8 cellular contexts compared by ENCODE assay signal in genomic region chr20:19661717-19662637, GRCh38.
DNase-seq lines count a peak whose midpoint lies in the region; ATAC-seq and TF ChIP-seq lines count a peak whose summit lies in the region.

No MANE protein-coding gene starts in this region.

- peak; percentile 93 for TF ChIP-seq CTCF in endothelial cell (IDR thresholded peaks at IDR 0.05; ENCODE audit: unreplicated experiment)
- TF ChIP-seq CTCF in mesothelial cell of epicardium (IDR thresholded peaks at IDR 0.05; ENCODE audit: unreplicated experiment), result peak; percentile 94

- H3K4me1 Mint-ChIP-seq in endothelial cell (ENCODE audit: unreplicated experiment), result peaks cover 13% of the 10 kb centered on the region
- H3K4me1 Mint-ChIP-seq in mesothelial cell of epicardium, result peaks cover 16% of the 10 kb centered on the region

- H3K9me3 Mint-ChIP-seq in endothelial cell (ENCODE audit: unreplicated experiment) (no peaks in the 10 kb centered on the region), mesothelial cell of epicardium (no peaks in the 10 kb centered on the region)

- H3K36me3 Mint-ChIP-seq in endothelial cell (ENCODE audit: low read depth, unreplicated experiment) (no peaks in the 10 kb centered on the region), mesothelial cell of epicardium (no peaks in the 10 kb centered on the region)

- DNase-seq in ELR (ENCODE audit: low read depth), result peak; percentile 73
- DNase-seq in NCI-H460 (ENCODE audit: extremely low read depth, low read depth), result peak; percentile 71
- DNase-seq in activated CD4-positive, CD25-positive, alpha-beta regulatory T cell treated with anti-CD3 and anti-CD28 coated beads, Interleukin-2, amount 50 U/mL, for 72 hours, result peak; percentile 40
- peak; percentile 64 for DNase-seq in endothelial cell (ENCODE audit: low spot score)
- peak in 1 of 2 experiments; percentile 70 for DNase-seq in mesothelial cell of epicardium (ENCODE audit: low spot score in 2 of 2, unreplicated experiment in 2 of 2)
- DNase-seq in stromal cell of bone marrow (ENCODE audit: low read depth), result peak; percentile 44

- H3K27ac Mint-ChIP-seq in endothelial cell (ENCODE audit: unreplicated experiment) (no peak overlapping the region), mesothelial cell of epicardium (no peak overlapping the region)

- peak; percentile 56 for ATAC-seq in HG03095 (IDR thresholded peaks at IDR 0.05; ENCODE audit: unreplicated experiment)
- no peak for ATAC-seq in HG03039 (IDR thresholded peaks at IDR 0.05; ENCODE audit: unreplicated experiment)

- peaks cover 8% of the 10 kb centered on the region for H3K27me3 Mint-ChIP-seq in endothelial cell (ENCODE audit: unreplicated experiment)
- H3K27me3 Mint-ChIP-seq in mesothelial cell of epicardium (ENCODE audit: low read depth), result peaks cover 30% of the 10 kb centered on the region

- H3K4me3 Mint-ChIP-seq in endothelial cell (ENCODE audit: unreplicated experiment) (no peak overlapping the region), mesothelial cell of epicardium (no peak overlapping the region)
